8 cellular contexts compared by ENCODE assay signal in the genomic region with DNA sequence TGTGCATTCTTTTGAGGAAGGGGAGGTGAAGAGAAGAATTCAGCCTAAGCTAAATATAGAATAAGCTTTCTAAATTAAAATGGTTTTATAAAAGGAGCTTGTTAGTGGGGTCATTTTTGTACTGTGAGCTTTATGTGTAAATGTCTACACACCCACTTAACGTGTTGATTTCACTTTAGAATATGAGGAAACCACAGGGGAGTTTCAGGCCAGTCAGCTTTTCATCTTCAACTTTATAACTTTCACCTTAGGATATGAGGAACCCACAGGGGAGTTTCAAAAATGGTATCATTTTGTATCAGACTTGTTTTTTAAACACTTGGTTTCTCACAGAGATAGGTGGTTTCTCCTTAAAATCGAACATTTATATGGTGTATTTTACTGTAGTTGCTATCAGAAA.
DNase-seq lines count a peak whose midpoint lies in the region; ATAC-seq and TF ChIP-seq lines count a peak whose summit lies in the region.
"Not testable (repeated sequence)": the region's sequence is repeated elsewhere in the genome, so short reads cannot be mapped to it uniquely, and the experiment has no call there.

No MANE protein-coding gene starts in this region.

- H3K36me3 Mint-ChIP-seq in T-cell; activated naive CD4-positive, alpha-beta T cell treated with anti-CD3 and anti-CD28 coated beads, Interleukin-2, amount 10 ng/mL, durations not matched to agents 7 days and 5 days; chondrocyte (ENCODE audit: low read depth); neural progenitor cell; stimulated activated naive B cell treated with anti-CD40 and anti-IgM and Interleukin-4, amounts not matched to agents 10 μg/mL and 1 μg/mL and 100 μg/mL, for 72 hours: not testable (repeated sequence)

- H3K36me3 ChIP-seq in HCT116 (ENCODE audit: control insufficient read depth in 1 of 2, insufficient read depth in 2 of 2, low read length in 2 of 2); right atrium auricular region; neural progenitor cell: not testable (repeated sequence)

- H3K27ac Mint-ChIP-seq in T-cell (peak overlapping the region; percentile 86 to 94), chondrocyte (ENCODE audit: unreplicated experiment) (peak overlapping the region; percentile 94)
- H3K27ac Mint-ChIP-seq in activated naive CD4-positive, alpha-beta T cell treated with anti-CD3 and anti-CD28 coated beads, Interleukin-2, amount 10 ng/mL, durations not matched to agents 7 days and 5 days: peak overlapping the region; percentile 94
- H3K27ac Mint-ChIP-seq in neural progenitor cell: not testable (repeated sequence)
- H3K27ac Mint-ChIP-seq in stimulated activated naive B cell treated with anti-CD40 and anti-IgM and Interleukin-4, amounts not matched to agents 10 μg/mL and 1 μg/mL and 100 μg/mL, for 72 hours: peak overlapping the region; percentile 91

- H3K9me2 ChIP-seq in HCT116 (ENCODE audit: insufficient read depth): not testable (repeated sequence)

- not testable (repeated sequence) for H3K27me3 Mint-ChIP-seq in T-cell; chondrocyte (ENCODE audit: low read depth); neural progenitor cell (ENCODE audit: insufficient read depth, low read depth); stimulated activated naive B cell treated with anti-CD40 and anti-IgM and Interleukin-4, amounts not matched to agents 10 μg/mL and 1 μg/mL and 100 μg/mL, for 72 hours
- peaks cover 12% of the 10 kb centered on the region for H3K27me3 Mint-ChIP-seq in activated naive CD4-positive, alpha-beta T cell treated with anti-CD3 and anti-CD28 coated beads, Interleukin-2, amount 10 ng/mL, durations not matched to agents 7 days and 5 days

- not testable (repeated sequence) for H3F3A ChIP-seq in neural progenitor cell (ENCODE audit: low read depth)

- peak overlapping the region; percentile 64 for H3K4me2 ChIP-seq in HCT116 (ENCODE audit: low read length)
- H3K4me2 ChIP-seq in neural progenitor cell: not testable (repeated sequence)

- H2AFZ ChIP-seq in HCT116 (ENCODE audit: low read depth, low read length, poor library complexity, severe bottlenecking); neural progenitor cell (replicated peaks): not testable (repeated sequence)

- not testable (repeated sequence) for H3K9me3 Mint-ChIP-seq in T-cell; activated naive CD4-positive, alpha-beta T cell treated with anti-CD3 and anti-CD28 coated beads, Interleukin-2, amount 10 ng/mL, durations not matched to agents 7 days and 5 days; chondrocyte (ENCODE audit: low read depth); neural progenitor cell; stimulated activated naive B cell treated with anti-CD40 and anti-IgM and Interleukin-4, amounts not matched to agents 10 μg/mL and 1 μg/mL and 100 μg/mL, for 72 hours

- not testable (repeated sequence) for H3K27ac ChIP-seq in HCT116 (ENCODE audit: low read depth, low read length); neural progenitor cell
- peak overlapping the region; percentile 88 to 94 for H3K27ac ChIP-seq in right atrium auricular region

- H3K4me3 Mint-ChIP-seq in T-cell (peak overlapping the region; percentile 73 to 87 (median 83)), chondrocyte (ENCODE audit: unreplicated experiment) (peak overlapping the region; percentile 74), neural progenitor cell (peak overlapping the region; percentile 81)
- peak overlapping the region; percentile 78 for H3K4me3 Mint-ChIP-seq in activated naive CD4-positive, alpha-beta T cell treated with anti-CD3 and anti-CD28 coated beads, Interleukin-2, amount 10 ng/mL, durations not matched to agents 7 days and 5 days
- peak overlapping the region; percentile 81 to 86 for H3K4me3 Mint-ChIP-seq in stimulated activated naive B cell treated with anti-CD40 and anti-IgM and Interleukin-4, amounts not matched to agents 10 μg/mL and 1 μg/mL and 100 μg/mL, for 72 hours

- POLR2A ChIA-PET in AG04449 (lab: Yijun Ruan, JAX); HCT116 (lab: Charles Lee); T-cell (lab: Charles Lee): not testable (repeated sequence)

- not testable (repeated sequence) for ATAC-seq in HCT116
- peak in 1 of 4 experiments; percentile 53 for ATAC-seq in T-cell (replicated peaks in 1 of 4)
- ATAC-seq in stimulated activated naive B cell treated with anti-CD40 and anti-IgM and Interleukin-4, amounts not matched to agents 10 μg/mL and 1 μg/mL and 100 μg/mL, for 72 hours (replicated peaks): peak; percentile 13 to 29

- TF ChIP-seq CTCF in AG04449 (IDR thresholded peaks at IDR 0.05; ENCODE audit: insufficient read depth, low read length, missing control alignments); HCT116 (IDR thresholded peaks at IDR 0.05 in 2 of 3, conservative IDR thresholded peaks at IDR 0.05 in 1 of 3; ENCODE audit: borderline replicate concordance in 1 of 3, insufficient read depth in 1 of 3, low read depth in 2 of 3, low read length in 2 of 3); chondrocyte (IDR thresholded peaks at IDR 0.05); right atrium auricular region (IDR thresholded peaks at IDR 0.05); neural progenitor cell (IDR thresholded peaks at IDR 0.05): not testable (repeated sequence)

- not testable (repeated sequence) for H4K20me1 ChIP-seq in HCT116 (ENCODE audit: insufficient read depth); neural progenitor cell (ENCODE audit: low read depth)

- intact Hi-C loops in HCT116 (cut with micrococcal nuclease): not testable (repeated sequence)

- not testable (repeated sequence) for TF ChIP-seq POLR2A in HCT116 (IDR thresholded peaks at IDR 0.05; ENCODE audit: borderline replicate concordance, extremely low read depth, insufficient read depth, insufficient read length)

- RAD21 ChIA-PET in HCT116 (lab: Charles Lee; ENCODE audit: low non-redundant PET in 1 of 2, low total read pairs in 2 of 2, uncharacterized antibody in 2 of 2, unreplicated experiment in 2 of 2): not testable (repeated sequence)

- H3K4me1 Mint-ChIP-seq in T-cell (peaks cover 15 to 18% (median 18%) of the 10 kb centered on the region in 3 donors), chondrocyte (ENCODE audit: low read depth) (peaks cover 18% of the 10 kb centered on the region)
- peaks cover 18% of the 10 kb centered on the region for H3K4me1 Mint-ChIP-seq in activated naive CD4-positive, alpha-beta T cell treated with anti-CD3 and anti-CD28 coated beads, Interleukin-2, amount 10 ng/mL, durations not matched to agents 7 days and 5 days
- H3K4me1 Mint-ChIP-seq in neural progenitor cell; stimulated activated naive B cell treated with anti-CD40 and anti-IgM and Interleukin-4, amounts not matched to agents 10 μg/mL and 1 μg/mL and 100 μg/mL, for 72 hours: not testable (repeated sequence)

- BruUV-seq in HCT116 (replicated peaks; lab: Mats Ljungman, UMichigan): not testable (repeated sequence)

- not testable (repeated sequence) for DNase-seq in AG04449 (ENCODE audit: low read depth, low spot score); HCT116 (ENCODE audit: low read depth, low spot score); chondrocyte (ENCODE audit: low spot score); right atrium auricular region (ENCODE audit: low spot score); neural progenitor cell (ENCODE audit: low spot score)
- DNase-seq in T-cell: peak in 7 of 34 experiments; percentile 2 to 12 (median 5)
- peak; percentile 34 for DNase-seq in activated naive CD4-positive, alpha-beta T cell treated with anti-CD3 and anti-CD28 coated beads, Interleukin-2, amount 10 ng/mL, durations not matched to agents 7 days and 5 days
- peak; percentile 7 for DNase-seq in stimulated activated naive B cell treated with anti-CD40 and anti-IgM and Interleukin-4, amounts not matched to agents 10 μg/mL and 1 μg/mL and 100 μg/mL, for 72 hours

- CTCF ChIA-PET in AG04449 (lab: Yijun Ruan, JAX); HCT116 (lab: Charles Lee); T-cell (lab: Charles Lee); activated naive CD4-positive, alpha-beta T cell treated with anti-CD3 and anti-CD28 coated beads, Interleukin-2, amount 10 ng/mL, durations not matched to agents 7 days and 5 days (lab: Charles Lee): not testable (repeated sequence)

- H3K4me3 ChIP-seq in AG04449 (ENCODE audit: low read depth, low read length) (peak overlapping the region; percentile 59), HCT116 (replicated peaks in 1 of 2; ENCODE audit: low read depth in 1 of 2, low read length in 2 of 2) (peak overlapping the region in 1 of 2 experiments; percentile 50; a peak in 2 of 4 replicates), right atrium auricular region (peak overlapping the region; percentile 58 to 65)
- not testable (repeated sequence) for H3K4me3 ChIP-seq in neural progenitor cell

- H3K9me3 ChIP-seq in HCT116 (ENCODE audit: control insufficient read depth in 1 of 2, insufficient read depth in 1 of 2, low read depth in 1 of 2, low read length in 2 of 2); right atrium auricular region; neural progenitor cell (ENCODE audit: low read depth): not testable (repeated sequence)

- H3K9ac ChIP-seq in HCT116 (ENCODE audit: low read length); neural progenitor cell: not testable (repeated sequence)

- not testable (repeated sequence) for H3K27me3 ChIP-seq in HCT116 (ENCODE audit: insufficient read depth, low read length); right atrium auricular region
- peaks cover 50% of the 10 kb centered on the region for H3K27me3 ChIP-seq in neural progenitor cell

- TF ChIP-seq RAD21 in HCT116 (IDR thresholded peaks at IDR 0.05; ENCODE audit: low read depth): not testable (repeated sequence)

- H3K4me1 ChIP-seq in HCT116 (ENCODE audit: control insufficient read depth in 1 of 2, insufficient read depth in 2 of 2, low read length in 2 of 2); right atrium auricular region; neural progenitor cell: not testable (repeated sequence)

- H3K79me2 ChIP-seq in HCT116 (ENCODE audit: insufficient read depth, low read length); neural progenitor cell (ENCODE audit: low read depth): not testable (repeated sequence)
